13 cellular contexts compared by ENCODE assay signal in genomic region chr20:54122681-54123586, GRCh38. TPM values are rescaled to one million over a fixed set of nuclear protein-coding genes. Genes with fewer than 3 reads are reported as not detected.
DNase-seq lines count a peak whose midpoint lies in the region; ATAC-seq and TF ChIP-seq lines count a peak whose summit lies in the region.
"Had no signal": no experiment of that assay in that cellular context is flagged by ENCODE, and none has a peak within 500 bp of the region (broad histone marks: within the 10 kb centered on the region; RNA-seq: fewer than 3 reads in every experiment).

No MANE protein-coding gene starts in this region.

- no peak overlapping the region for H2AK5ac ChIP-seq in mesendoderm (ENCODE audit: low read length)

- H3K4me2 ChIP-seq in mesendoderm (ENCODE audit: low read length): no peak overlapping the region

- no CpG with 5 or more reads among the region's 10 CpGs for WGBS in mesendoderm (ENCODE audit: extremely low coverage, insufficient coverage, low lambda C conversion rate)

- peak overlapping the region; percentile 68 for H2BK5ac ChIP-seq in mesendoderm (ENCODE audit: low read length)

- no peaks in the 10 kb centered on the region for H3K79me2 ChIP-seq in mesendoderm (ENCODE audit: control insufficient read depth, insufficient read depth, low read length)

- peak overlapping the region; percentile 63 for H3K56ac ChIP-seq in mesendoderm (ENCODE audit: low read length)

- no peak overlapping the region for H2BK120ac ChIP-seq in mesendoderm (ENCODE audit: low read depth, low read length)

- peak overlapping the region; percentile 74 for H3K9ac ChIP-seq in HUES6 (ENCODE audit: low read length)
- no peak overlapping the region for H3K9ac ChIP-seq in mesendoderm (ENCODE audit: low read length)

- H3K4me3 ChIP-seq in HUES6 (ENCODE audit: low read depth, low read length): no peak overlapping the region
- H3K4me3 ChIP-seq in brain microvascular endothelial cell (ENCODE audit: low read depth, low read length): no peak overlapping the region
- H3K4me3 ChIP-seq in mesendoderm (ENCODE audit: low read length): no peak overlapping the region
- H3K4me3 ChIP-seq in right atrium auricular region: no peak overlapping the region

- no peak for DNase-seq in brain microvascular endothelial cell
- no peak for DNase-seq in mesendoderm
- no peak for DNase-seq in type B pancreatic cell (ENCODE audit: extremely low spot score, unreplicated experiment)
- no peak for DNase-seq in AG08396 (ENCODE audit: low spot score)
- no peak for DNase-seq in activated naive CD8-positive, alpha-beta T cell treated with anti-CD3 and anti-CD28 coated beads for 36 hours
- DNase-seq in right atrium auricular region (ENCODE audit: low spot score): no peak
- DNase-seq: activated CD4-positive, alpha-beta T cell treated with anti-CD3 and anti-CD28 coated beads, Interleukin-2, amount 10 ng/mL, durations not matched to agents 7 days and 5 days; activated T-cell treated with anti-CD3 and anti-CD28 coated beads, Interleukin-2, amount 50 U/mL, for 72 hours; left ventricle myocardium superior had no signal

- peak overlapping the region; percentile 32 for H3K4me3 Mint-ChIP-seq in type B pancreatic cell
- H3K4me3 Mint-ChIP-seq in activated naive CD8-positive, alpha-beta T cell treated with anti-CD3 and anti-CD28 coated beads for 36 hours: no peak overlapping the region
- H3K4me3 Mint-ChIP-seq: activated CD4-positive, alpha-beta T cell treated with anti-CD3 and anti-CD28 coated beads, Interleukin-2, amount 10 ng/mL, durations not matched to agents 7 days and 5 days; activated T-cell treated with anti-CD3 and anti-CD28 coated beads, Interleukin-2, amount 50 U/mL, for 72 hours had no signal

- no peak overlapping the region for H2BK15ac ChIP-seq in mesendoderm (replicated peaks; ENCODE audit: low read depth)

- H3K4me1 ChIP-seq in HUES6 (ENCODE audit: control insufficient read depth, insufficient read depth, low read length) (peaks cover 29% of the 10 kb centered on the region), mesendoderm (ENCODE audit: control insufficient read depth, low read depth, low read length) (peaks cover 2% of the 10 kb centered on the region), right atrium auricular region (no peaks in the 10 kb centered on the region)

- H3K9me3 ChIP-seq in HUES6 (ENCODE audit: control insufficient read depth, insufficient read depth, low read depth, low read length) (no peaks in the 10 kb centered on the region), right atrium auricular region (no peaks in the 10 kb centered on the region)

- ATAC-seq in HG03280 (IDR thresholded peaks at IDR 0.05; ENCODE audit: unreplicated experiment): no peak
- ATAC-seq: activated T-cell treated with anti-CD3 and anti-CD28 coated beads, Interleukin-2, amount 50 U/mL, for 72 hours; left ventricle myocardium superior had no signal

- H3K79me1 ChIP-seq in mesendoderm (ENCODE audit: low read length): no peaks in the 10 kb centered on the region

- peak overlapping the region; percentile 14 for H3K18ac ChIP-seq in mesendoderm (ENCODE audit: low read length)

- peaks cover 15% of the 10 kb centered on the region for H3K4me1 Mint-ChIP-seq in type B pancreatic cell (ENCODE audit: unreplicated experiment)
- H3K4me1 Mint-ChIP-seq in activated naive CD8-positive, alpha-beta T cell treated with anti-CD3 and anti-CD28 coated beads for 36 hours: peaks cover 3% of the 10 kb centered on the region
- H3K4me1 Mint-ChIP-seq: activated CD4-positive, alpha-beta T cell treated with anti-CD3 and anti-CD28 coated beads, Interleukin-2, amount 10 ng/mL, durations not matched to agents 7 days and 5 days had no signal

- no peaks in the 10 kb centered on the region for H3K9me3 Mint-ChIP-seq in type B pancreatic cell
- H3K9me3 Mint-ChIP-seq in activated naive CD8-positive, alpha-beta T cell treated with anti-CD3 and anti-CD28 coated beads for 36 hours: no peaks in the 10 kb centered on the region
- H3K9me3 Mint-ChIP-seq: activated CD4-positive, alpha-beta T cell treated with anti-CD3 and anti-CD28 coated beads, Interleukin-2, amount 10 ng/mL, durations not matched to agents 7 days and 5 days; activated T-cell treated with anti-CD3 and anti-CD28 coated beads, Interleukin-2, amount 50 U/mL, for 72 hours had no signal

- H3K27ac ChIP-seq in HUES6 (ENCODE audit: low read depth, low read length) (peak overlapping the region; percentile 88; the same call in 1 of the 2 replicates), brain microvascular endothelial cell (peak overlapping the region; percentile 91), mesendoderm (ENCODE audit: low read depth, low read length) (peak overlapping the region; percentile 13), right atrium auricular region (no peak overlapping the region)

- H3K27me3 ChIP-seq in HUES6 (ENCODE audit: control insufficient read depth, insufficient read depth, low read length) (no peaks in the 10 kb centered on the region), brain microvascular endothelial cell (replicated peaks) (no peaks in the 10 kb centered on the region), mesendoderm (ENCODE audit: insufficient read depth, low read length, poor library complexity) (no peaks in the 10 kb centered on the region), right atrium auricular region (no peaks in the 10 kb centered on the region)

- H3K27ac Mint-ChIP-seq in type B pancreatic cell: peak overlapping the region; percentile 98
- no peak overlapping the region for H3K27ac Mint-ChIP-seq in activated naive CD8-positive, alpha-beta T cell treated with anti-CD3 and anti-CD28 coated beads for 36 hours
- H3K27ac Mint-ChIP-seq: activated CD4-positive, alpha-beta T cell treated with anti-CD3 and anti-CD28 coated beads, Interleukin-2, amount 10 ng/mL, durations not matched to agents 7 days and 5 days; activated T-cell treated with anti-CD3 and anti-CD28 coated beads, Interleukin-2, amount 50 U/mL, for 72 hours had no signal

- H3K27me3 Mint-ChIP-seq in type B pancreatic cell: no peaks in the 10 kb centered on the region
- H3K27me3 Mint-ChIP-seq in activated naive CD8-positive, alpha-beta T cell treated with anti-CD3 and anti-CD28 coated beads for 36 hours: no peaks in the 10 kb centered on the region
- H3K27me3 Mint-ChIP-seq: activated CD4-positive, alpha-beta T cell treated with anti-CD3 and anti-CD28 coated beads, Interleukin-2, amount 10 ng/mL, durations not matched to agents 7 days and 5 days had no signal

- no peak overlapping the region for H4K8ac ChIP-seq in mesendoderm (ENCODE audit: low read depth, low read length)

- in situ Hi-C loops in brain microvascular endothelial cell (cut with HindIII; ENCODE audit: low pct_ligation_motif_present, low sequenced_read_pairs): no loop called here

- no peaks in the 10 kb centered on the region for H3K36me3 ChIP-seq in HUES6 (ENCODE audit: control insufficient read depth, insufficient read depth, low read length)
- H3K36me3 ChIP-seq in brain microvascular endothelial cell (replicated peaks): no peaks in the 10 kb centered on the region
- no peaks in the 10 kb centered on the region for H3K36me3 ChIP-seq in mesendoderm (ENCODE audit: control insufficient read depth, insufficient read depth, low read length)
- H3K36me3 ChIP-seq in right atrium auricular region: no peaks in the 10 kb centered on the region

- no peaks in the 10 kb centered on the region for H3K36me3 Mint-ChIP-seq in type B pancreatic cell
- H3K36me3 Mint-ChIP-seq in activated naive CD8-positive, alpha-beta T cell treated with anti-CD3 and anti-CD28 coated beads for 36 hours: no peaks in the 10 kb centered on the region

- TF ChIP-seq CTCF in brain microvascular endothelial cell (IDR thresholded peaks at IDR 0.05; ENCODE audit: low read depth, low read length, missing control alignments) (no peak), type B pancreatic cell (conservative IDR thresholded peaks at IDR 0.05) (no peak), right atrium auricular region (IDR thresholded peaks at IDR 0.05) (no peak)

- H3K4ac ChIP-seq in mesendoderm (ENCODE audit: low read depth, low read length): peak overlapping the region; percentile 82

- H3K23ac ChIP-seq in mesendoderm (ENCODE audit: low read length): no peak overlapping the region

- H4K5ac ChIP-seq in mesendoderm (ENCODE audit: low read length): no peak overlapping the region

RNA-seq across cellular contexts. Expression of gene CYP24A1, which starts 50.9 kb away (rescaled TPM):
- polyA plus RNA-seq in mesendoderm (2013, experiment 1 of 2): 0.81 TPM
- polyA plus RNA-seq in mesendoderm (2013, experiment 2 of 2): 0.91 TPM
- 7.1 and 21.1 TPM in 2 replicates for total RNA-seq in type B pancreatic cell (ENCODE audit: low replicate concordance)
- not detected for total RNA-seq in activated naive CD8-positive, alpha-beta T cell treated with anti-CD3 and anti-CD28 coated beads for 36 hours
- under 1 TPM in 1 of 2 donors, not detected in 1; 0.24 TPM for total RNA-seq in right atrium auricular region
- total RNA-seq: activated CD4-positive, alpha-beta T cell treated with anti-CD3 and anti-CD28 coated beads, Interleukin-2, amount 10 ng/mL, durations not matched to agents 7 days and 5 days; activated T-cell treated with anti-CD3 and anti-CD28 coated beads, Interleukin-2, amount 50 U/mL, for 72 hours; dermis microvascular lymphatic vessel endothelial cell; left ventricle myocardium superior had no signal

RNA-seq across cellular contexts. Expression of gene BCAS1, which starts 52.5 kb away (rescaled TPM):
- 0.13 TPM for polyA plus RNA-seq in mesendoderm (2013, experiment 1 of 2)
- 0.11 TPM for polyA plus RNA-seq in mesendoderm (2013, experiment 2 of 2)
- 10.7 and 43.3 TPM in 2 replicates for total RNA-seq in type B pancreatic cell (ENCODE audit: low replicate concordance)
- total RNA-seq in activated naive CD8-positive, alpha-beta T cell treated with anti-CD3 and anti-CD28 coated beads for 36 hours: under 1 TPM; 0.06 to 0.10 TPM
- total RNA-seq in right atrium auricular region: not detected
- total RNA-seq: activated T-cell treated with anti-CD3 and anti-CD28 coated beads, Interleukin-2, amount 50 U/mL, for 72 hours; dermis microvascular lymphatic vessel endothelial cell; left ventricle myocardium superior had no signal
- polyA plus RNA-seq: BJ had no signal

Comparison
In these comparisons a context has a peak if more than half of its experiments do, and no peak if none do; other contexts are left out.
1. H3K27ac ChIP-seq: peak in HUES6 (single experiment), brain microvascular endothelial cell (single experiment) and mesendoderm (single experiment); none in right atrium auricular region (0 of 2).
2. RNA of gene BCAS1, which starts 52.5 kb away (total RNA-seq): 10.7 to 43.3 TPM in type B pancreatic cell; 0.06 to 0.10 TPM in activated naive CD8-positive, alpha-beta T cell treated with anti-CD3 and anti-CD28 coated beads for 36 hours and not detected in right atrium auricular region; every median in the first group is over 10 times any median in the second.